Comparison of ENCODE assay signal across 1 cellular context in genomic region chr10:44985175-44985681, GRCh38.
TF ChIP-seq lines count a peak whose summit lies in the region.

No MANE protein-coding gene starts in this region.

TF ChIP-seq in A549, 52 proteins besides CTCF, POLR2A, EP300 and RAD21 (continued from another document):
- TF ChIP-seq HMGXB4 (CRISPR knock-in tag; IDR thresholded peaks at IDR 0.05; ENCODE audit: borderline replicate concordance), result no peak
